ENCODE assay signal across 8 cellular contexts in the genomic region with DNA sequence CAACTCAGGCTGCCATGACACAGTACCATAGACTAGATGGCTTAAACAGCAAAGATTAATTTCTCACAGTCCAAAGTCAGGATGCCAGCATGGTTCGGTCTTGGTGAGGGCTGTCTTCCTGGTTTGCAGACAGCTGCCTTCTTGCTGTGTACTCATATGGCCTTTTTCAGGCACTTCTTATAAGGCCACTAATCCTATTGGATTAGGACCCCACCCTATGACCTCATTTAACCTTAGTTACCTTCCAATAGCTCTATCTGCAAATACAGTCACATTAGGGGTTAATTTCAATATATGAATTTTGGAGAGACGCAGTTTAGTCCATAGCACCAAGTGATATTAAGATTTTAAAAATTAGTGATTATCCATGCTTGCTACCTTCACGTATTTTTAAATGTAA.
"Had no signal": no experiment of that assay in that cellular context is flagged by ENCODE, and none has a peak within 500 bp of the region (broad histone marks: within the 10 kb centered on the region; RNA-seq: fewer than 3 reads in every experiment).

No MANE protein-coding gene starts in this region.

- ATAC-seq: GM12878 had no signal

- DNase-seq: GDM1, GF-D8 had no signal

- FAIRE-seq: G401.6, GM12878, GM12891, GM12892, GM18507, GM19239 had no signal

- H3K4me3 ChIP-seq: GM12878 had no signal
